In the genomic region with DNA sequence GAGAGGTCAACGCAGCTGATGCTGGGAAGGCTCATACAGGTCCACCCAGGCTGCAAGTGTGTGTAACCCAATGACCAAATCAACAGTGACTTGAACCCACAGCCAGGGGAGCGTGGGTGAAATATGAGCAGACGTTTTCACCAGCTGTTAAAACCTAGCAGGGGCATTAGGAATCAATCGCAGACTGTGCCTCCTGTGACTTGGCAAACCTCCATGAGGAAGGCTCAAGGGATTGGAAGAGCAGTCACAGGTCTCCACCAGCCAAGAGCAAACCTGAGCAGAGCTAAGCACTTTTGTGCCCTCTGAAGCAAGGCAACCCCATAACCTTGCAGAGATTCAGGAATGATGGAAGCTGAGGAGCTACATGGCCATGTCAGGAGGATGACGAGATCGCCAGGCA, we compare ENCODE assay signal across 19 cellular contexts. TPM values are rescaled to one million over a fixed set of nuclear protein-coding genes. Genes with fewer than 3 reads are reported as not detected.
A peak's percentile ranks its signal among the peaks of the same experiment; 100 is the strongest.
DNase-seq lines count a peak whose midpoint lies in the region; ATAC-seq and TF ChIP-seq lines count a peak whose summit lies in the region.
"Had no signal": no experiment of that assay in that cellular context is flagged by ENCODE, and none has a peak within 500 bp of the region (broad histone marks: within the 10 kb centered on the region; RNA-seq: fewer than 3 reads in every experiment).

No MANE protein-coding gene starts in this region.

- no peak overlapping the region for H3K27ac ChIP-seq in prostate gland

- no peak for TF ChIP-seq CTCF in prostate gland (IDR thresholded peaks at IDR 0.05)

- peak overlapping the region; percentile 22 for H3K27ac Mint-ChIP-seq in activated T-cell treated with anti-CD3 and anti-CD28 coated beads, Interleukin-2, amount 50 U/mL, for 72 hours
- peak overlapping the region; percentile 78 for H3K27ac Mint-ChIP-seq in central memory CD8-positive, alpha-beta T cell (ENCODE audit: low read depth)
- peak overlapping the region; percentile 37 for H3K27ac Mint-ChIP-seq in stimulated activated naive B cell treated with anti-CD40 and anti-IgM and Interleukin-4, amounts not matched to agents 10 μg/mL and 1 μg/mL and 100 μg/mL, for 72 hours
- no peak overlapping the region for H3K27ac Mint-ChIP-seq in activated CD4-positive, alpha-beta T cell treated with anti-CD3 and anti-CD28 coated beads, Interleukin-2, amount 10 ng/mL, durations not matched to agents 24 days and 14 days

- no peaks in the 10 kb centered on the region for H3K4me1 Mint-ChIP-seq in activated T-cell treated with anti-CD3 and anti-CD28 coated beads, Interleukin-2, amount 50 U/mL, for 72 hours (ENCODE audit: low read depth)
- H3K4me1 Mint-ChIP-seq in activated T-cell treated with anti-CD3 and anti-CD28 coated beads, Interleukin-2, amount 50 U/mL, for 4 hours (ENCODE audit: low read depth): no peaks in the 10 kb centered on the region
- H3K4me1 Mint-ChIP-seq in central memory CD8-positive, alpha-beta T cell: peaks cover 37% of the 10 kb centered on the region
- H3K4me1 Mint-ChIP-seq in stimulated activated naive B cell treated with anti-CD40 and anti-IgM and Interleukin-4, amounts not matched to agents 10 μg/mL and 1 μg/mL and 100 μg/mL, for 72 hours: peaks cover 6 to 8% of the 10 kb centered on the region in 2 donors
- H3K4me1 Mint-ChIP-seq in activated CD4-positive, alpha-beta T cell treated with anti-CD3 and anti-CD28 coated beads, Interleukin-2, amount 10 ng/mL, durations not matched to agents 24 days and 14 days: peaks cover 2% of the 10 kb centered on the region

- no peak for ATAC-seq in activated T-cell treated with anti-CD3 and anti-CD28 coated beads, Interleukin-2, amount 50 U/mL, for 72 hours (replicated peaks in 1 of 2)
- ATAC-seq in activated T-cell treated with anti-CD3 and anti-CD28 coated beads, Interleukin-2, amount 50 U/mL, for 4 hours: no peak
- no peak for ATAC-seq in central memory CD8-positive, alpha-beta T cell (replicated peaks; ENCODE audit: extremely low read depth, poor library complexity, severe bottlenecking)
- ATAC-seq in stimulated activated naive B cell treated with anti-CD40 and anti-IgM and Interleukin-4, amounts not matched to agents 10 μg/mL and 1 μg/mL and 100 μg/mL, for 72 hours (replicated peaks): no peak
- ATAC-seq: SK-N-SH treated with all-trans-retinoic acid at 6 μM for 48 hours had no signal

- intact Hi-C loops in prostate gland (cut with DNase I): no loop called here
- intact Hi-C loops in activated CD4-positive, alpha-beta T cell treated with anti-CD3 and anti-CD28 coated beads, Interleukin-2, amount 10 ng/mL, durations not matched to agents 24 days and 14 days (cut with micrococcal nuclease): no loop called here

- H3K4me3 Mint-ChIP-seq in activated T-cell treated with anti-CD3 and anti-CD28 coated beads, Interleukin-2, amount 50 U/mL, for 72 hours: no peak overlapping the region
- H3K4me3 Mint-ChIP-seq in activated T-cell treated with anti-CD3 and anti-CD28 coated beads, Interleukin-2, amount 50 U/mL, for 4 hours: no peak overlapping the region
- peak overlapping the region; percentile 11 for H3K4me3 Mint-ChIP-seq in central memory CD8-positive, alpha-beta T cell
- H3K4me3 Mint-ChIP-seq in stimulated activated naive B cell treated with anti-CD40 and anti-IgM and Interleukin-4, amounts not matched to agents 10 μg/mL and 1 μg/mL and 100 μg/mL, for 72 hours: no peak overlapping the region
- H3K4me3 Mint-ChIP-seq in activated CD4-positive, alpha-beta T cell treated with anti-CD3 and anti-CD28 coated beads, Interleukin-2, amount 10 ng/mL, durations not matched to agents 24 days and 14 days: no peak overlapping the region

- no peak for DNase-seq in activated T-cell treated with anti-CD3 and anti-CD28 coated beads, Interleukin-2, amount 50 U/mL, for 72 hours
- DNase-seq in activated T-cell treated with anti-CD3 and anti-CD28 coated beads, Interleukin-2, amount 50 U/mL, for 4 hours: no peak
- DNase-seq in NCI-H1694 (lab: John Stamatoyannopoulos, UW) (peak; percentile 61), HT-29 (ENCODE audit: low spot score) (no peak), prostate gland (ENCODE audit: low spot score) (no peak)
- no peak for DNase-seq in central memory CD8-positive, alpha-beta T cell (ENCODE audit: low spot score in 2 of 2)
- no peak for DNase-seq in stimulated activated naive B cell treated with anti-CD40 and anti-IgM and Interleukin-4, amounts not matched to agents 10 μg/mL and 1 μg/mL and 100 μg/mL, for 72 hours
- no peak for DNase-seq in activated CD4-positive, alpha-beta T cell treated with anti-CD3 and anti-CD28 coated beads, Interleukin-2, amount 10 ng/mL, durations not matched to agents 24 days and 14 days
- DNase-seq: C1 segment of cervical spinal cord, DMS153, GOT3, IMR-90, Kasumi-1, NCI-H1417, NCI-H2107, SHP77 treated with DMSO at 0.1 percent for 48 hours had no signal

- H3K36me3 ChIP-seq in prostate gland: no peaks in the 10 kb centered on the region

- no peaks in the 10 kb centered on the region for H3K36me3 Mint-ChIP-seq in activated T-cell treated with anti-CD3 and anti-CD28 coated beads, Interleukin-2, amount 50 U/mL, for 72 hours (ENCODE audit: insufficient read depth in 2 of 2)
- H3K36me3 Mint-ChIP-seq in activated T-cell treated with anti-CD3 and anti-CD28 coated beads, Interleukin-2, amount 50 U/mL, for 4 hours (ENCODE audit: insufficient read depth): peaks cover 33% of the 10 kb centered on the region
- H3K36me3 Mint-ChIP-seq in central memory CD8-positive, alpha-beta T cell (ENCODE audit: insufficient read depth): peaks cover 8% of the 10 kb centered on the region
- H3K36me3 Mint-ChIP-seq in stimulated activated naive B cell treated with anti-CD40 and anti-IgM and Interleukin-4, amounts not matched to agents 10 μg/mL and 1 μg/mL and 100 μg/mL, for 72 hours: peaks cover 24 to 40% of the 10 kb centered on the region in 2 donors
- peaks cover 21% of the 10 kb centered on the region for H3K36me3 Mint-ChIP-seq in activated CD4-positive, alpha-beta T cell treated with anti-CD3 and anti-CD28 coated beads, Interleukin-2, amount 10 ng/mL, durations not matched to agents 24 days and 14 days (ENCODE audit: low read depth)

- no peaks in the 10 kb centered on the region for H3K27me3 ChIP-seq in prostate gland (replicated peaks; ENCODE audit: insufficient read depth)

- H3K4me3 ChIP-seq in prostate gland: no peak overlapping the region

- no peak for TF ChIP-seq POLR2A in prostate gland (IDR thresholded peaks at IDR 0.05)

- no peaks in the 10 kb centered on the region for H3K27me3 Mint-ChIP-seq in activated T-cell treated with anti-CD3 and anti-CD28 coated beads, Interleukin-2, amount 50 U/mL, for 72 hours (ENCODE audit: low read depth)
- H3K27me3 Mint-ChIP-seq in activated T-cell treated with anti-CD3 and anti-CD28 coated beads, Interleukin-2, amount 50 U/mL, for 4 hours (ENCODE audit: low read depth): no peaks in the 10 kb centered on the region
- no peaks in the 10 kb centered on the region for H3K27me3 Mint-ChIP-seq in central memory CD8-positive, alpha-beta T cell
- no peaks in the 10 kb centered on the region for H3K27me3 Mint-ChIP-seq in stimulated activated naive B cell treated with anti-CD40 and anti-IgM and Interleukin-4, amounts not matched to agents 10 μg/mL and 1 μg/mL and 100 μg/mL, for 72 hours
- H3K27me3 Mint-ChIP-seq in activated CD4-positive, alpha-beta T cell treated with anti-CD3 and anti-CD28 coated beads, Interleukin-2, amount 10 ng/mL, durations not matched to agents 24 days and 14 days: no peaks in the 10 kb centered on the region

- no peaks in the 10 kb centered on the region for H3K9me3 ChIP-seq in prostate gland

- no peaks in the 10 kb centered on the region for H3K4me1 ChIP-seq in prostate gland (replicated peaks)

- WGBS in prostate gland: 71% methylated on average over 6 of the region's 6 CpGs

- H3K9me3 Mint-ChIP-seq in activated T-cell treated with anti-CD3 and anti-CD28 coated beads, Interleukin-2, amount 50 U/mL, for 72 hours: no peaks in the 10 kb centered on the region
- no peaks in the 10 kb centered on the region for H3K9me3 Mint-ChIP-seq in activated T-cell treated with anti-CD3 and anti-CD28 coated beads, Interleukin-2, amount 50 U/mL, for 4 hours
- no peaks in the 10 kb centered on the region for H3K9me3 Mint-ChIP-seq in central memory CD8-positive, alpha-beta T cell
- H3K9me3 Mint-ChIP-seq in stimulated activated naive B cell treated with anti-CD40 and anti-IgM and Interleukin-4, amounts not matched to agents 10 μg/mL and 1 μg/mL and 100 μg/mL, for 72 hours: no peaks in the 10 kb centered on the region
- H3K9me3 Mint-ChIP-seq in activated CD4-positive, alpha-beta T cell treated with anti-CD3 and anti-CD28 coated beads, Interleukin-2, amount 10 ng/mL, durations not matched to agents 24 days and 14 days: no peaks in the 10 kb centered on the region

RNA-seq across cellular contexts. Expression of gene INSYN2B, which starts 25.5 kb away (rescaled TPM):
- not detected for total RNA-seq in activated T-cell treated with anti-CD3 and anti-CD28 coated beads, Interleukin-2, amount 50 U/mL, for 72 hours
- total RNA-seq in activated T-cell treated with anti-CD3 and anti-CD28 coated beads, Interleukin-2, amount 50 U/mL, for 4 hours: not detected
- total RNA-seq in HT-29 (2014; rRNA removed; shearing (Covaris generic)): not detected in 2 replicates
- 1 to 10 TPM in 1 of 2 donors, under 1 TPM in 1; 0.17 to 8.4 TPM for total RNA-seq in prostate gland
- total RNA-seq in activated CD4-positive, alpha-beta T cell treated with anti-CD3 and anti-CD28 coated beads, Interleukin-2, amount 10 ng/mL, durations not matched to agents 24 days and 14 days: not detected in 2 replicates
- total RNA-seq: OCI-LY7; T-helper 1 cell treated with Interleukin-12 subunit alpha and Interleukin-12 subunit beta and Interleukin-4 antibody, amounts not matched to agents 30 ng/mL and 1 ng/mL, for 36 hours had no signal
